8 cellular contexts compared by ENCODE assay signal in genomic region chr11:95790933-95791247, GRCh38. TPM values are rescaled to one million over a fixed set of nuclear protein-coding genes. Genes with fewer than 3 reads are reported as not detected.
DNase-seq lines count a peak whose midpoint lies in the region; ATAC-seq and TF ChIP-seq lines count a peak whose summit lies in the region.

No MANE protein-coding gene starts in this region.

- H3K9me3 ChIP-seq in CD8-positive, alpha-beta T cell (ENCODE audit: low read length): no peaks in the 10 kb centered on the region
- no peaks in the 10 kb centered on the region for H3K9me3 ChIP-seq in right lobe of liver

- DNase-seq in CD8-positive, alpha-beta T cell: peak; percentile 31 to 65 (median 52)
- DNase-seq in H7 (peak; percentile 33), NCI-H2227 (lab: John Stamatoyannopoulos, UW; ENCODE audit: unreplicated experiment) (peak; percentile 82), dorsolateral prefrontal cortex (peak in 9 of 10 donors; percentile 47 to 67 (median 56)), right lobe of liver (peak; percentile 82 to 96 (median 93)), NCI-H1694 treated with DMSO at 0.1 percent for 48 hours (lab: John Stamatoyannopoulos, UW) (no peak)
- peak; percentile 34 to 35 for DNase-seq in activated CD4-positive, alpha-beta T cell treated with anti-CD3 and anti-CD28 coated beads for 4 hours
- peak; percentile 36 to 55 for DNase-seq in stimulated activated CD4-positive, alpha-beta T cell treated with anti-CD3 and anti-CD28 coated beads, Interleukin-4, amount 100 ng/mL, for 48 hours (ENCODE audit: low read depth in 2 of 2)

- H3K4me3 Mint-ChIP-seq in CD8-positive, alpha-beta T cell: peak overlapping the region; percentile 99

- peaks cover 40% of the 10 kb centered on the region for H3K36me3 Mint-ChIP-seq in CD8-positive, alpha-beta T cell

- POLR2A ChIA-PET in CD8-positive, alpha-beta T cell (lab: Charles Lee): interaction anchor here (0.6 to 4.7 kb wide), 11 partner anchors 9 to 1663 kb away, joined by 3 to 58 read pairs (median 5); partner anchors contain the start of genes CCDC82, ENDOD1, JRKL and MAML2

- TF ChIP-seq CTCF in CD8-positive, alpha-beta T cell (IDR thresholded peaks at IDR 0.05): no peak
- TF ChIP-seq CTCF in dorsolateral prefrontal cortex (IDR thresholded peaks at IDR 0.05 in 54 of 56, conservative IDR thresholded peaks at IDR 0.05 in 2 of 56; ENCODE audit: low read depth in 1 of 56, partially characterized antibody in 56 of 56) (no peak), right lobe of liver (IDR thresholded peaks at IDR 0.05) (no peak)

- TF ChIP-seq POLR2A in right lobe of liver (IDR thresholded peaks at IDR 0.05): peak; percentile 88

- peak overlapping the region; percentile 81 for H3K4me3 ChIP-seq in CD8-positive, alpha-beta T cell (ENCODE audit: low read depth, low read length)
- H3K4me3 ChIP-seq in H7 (ENCODE audit: insufficient read depth, low read depth, low read length) (peak overlapping the region; percentile 70), dorsolateral prefrontal cortex (peak overlapping the region; percentile 66 to 100 (median 94)), right lobe of liver (peak overlapping the region; percentile 82 to 90 (median 89))

- H3K4me1 ChIP-seq in CD8-positive, alpha-beta T cell (ENCODE audit: insufficient read depth, low read length): peaks cover 29% of the 10 kb centered on the region
- H3K4me1 ChIP-seq in right lobe of liver: peaks cover 0 to 19% (median 7%) of the 10 kb centered on the region in 4 donors

- H3K9me3 Mint-ChIP-seq in CD8-positive, alpha-beta T cell: no peaks in the 10 kb centered on the region

- H3K27ac Mint-ChIP-seq in CD8-positive, alpha-beta T cell: peak overlapping the region; percentile 100

- no peaks in the 10 kb centered on the region for H3K27me3 ChIP-seq in CD8-positive, alpha-beta T cell (ENCODE audit: insufficient read depth, low read length)
- H3K27me3 ChIP-seq in H7 (ENCODE audit: control insufficient read depth, insufficient read depth, low read length) (no peaks in the 10 kb centered on the region), dorsolateral prefrontal cortex (no peaks in the 10 kb centered on the region), right lobe of liver (no peaks in the 10 kb centered on the region)

- intact Hi-C loops in CD8-positive, alpha-beta T cell (cut with DNase I, micrococcal nuclease): loop anchor here (1.0 to 5.0 kb wide), 7 partner anchors 552 to 1299 kb away; partner anchors contain the start of genes ANKRD49 (in 1 of the 2), CCDC82 (in 1 of the 2), CWC15 (in 1 of the 2) and JRKL (in 1 of the 2)
- intact Hi-C loops in dorsolateral prefrontal cortex (cut with DNase I) (loop anchor here (5.0 to 10.0 kb wide), 2 partner anchors 601 to 604 kb away; partner anchors contain the start of gene JRKL (in 2 of the 2)), right lobe of liver (cut with DNase I) (no loop called here)

- peaks cover 6% of the 10 kb centered on the region for H3K36me3 ChIP-seq in CD8-positive, alpha-beta T cell (ENCODE audit: insufficient read depth, low read length)
- peaks cover 2% of the 10 kb centered on the region for H3K36me3 ChIP-seq in H7 (replicated peaks; ENCODE audit: control insufficient read depth, insufficient read depth, low read length)
- H3K36me3 ChIP-seq in right lobe of liver: peaks cover 0 to 19% (median 9%) of the 10 kb centered on the region in 4 donors

- H3K27me3 Mint-ChIP-seq in CD8-positive, alpha-beta T cell (ENCODE audit: low read depth): no peaks in the 10 kb centered on the region

- ATAC-seq in CD8-positive, alpha-beta T cell: no peak
- peak; percentile 38 to 63 (median 56) for ATAC-seq in right lobe of liver

- CTCF ChIA-PET in CD8-positive, alpha-beta T cell (lab: Charles Lee): interaction anchor here (1.0 to 1.7 kb wide), 7 partner anchors 46 to 722 kb away, joined by 3 to 5 read pairs (median 3); partner anchors contain the start of gene MAML2

- WGBS in right lobe of liver (ENCODE audit: insufficient coverage, low coverage, low lambda C conversion rate, missing lambda C conversion rate): 0% methylated on average over 11 of the region's 16 CpGs

- peak overlapping the region; percentile 99 for H3K27ac ChIP-seq in CD8-positive, alpha-beta T cell (ENCODE audit: low read depth, low read length)
- H3K27ac ChIP-seq in dorsolateral prefrontal cortex (peak overlapping the region in 58 of 59 donors; percentile 67 to 99 (median 97)), right lobe of liver (peak overlapping the region; percentile 96 to 100 (median 99))

- H3K4me1 Mint-ChIP-seq in CD8-positive, alpha-beta T cell (ENCODE audit: low read depth): peaks cover 64% of the 10 kb centered on the region

RNA-seq across cellular contexts. Expression of gene CEP57, which starts 0.6 kb away (rescaled TPM):
- 10 to 100 TPM; 53.2 to 53.7 TPM for total RNA-seq in CD8-positive, alpha-beta T cell
- 55.2 and 94.9 TPM in 2 replicates for total RNA-seq in H7 (2014; rRNA removed; shearing (Covaris generic))
- total RNA-seq in dorsolateral prefrontal cortex (10 to 100 TPM; 25.0 to 49.2 (median 36.1) TPM), right lobe of liver (10 to 100 TPM; 25.5 to 46.2 (median 36.1) TPM)

RNA-seq across cellular contexts. Expression of gene FAM76B, which starts 1.3 kb away (rescaled TPM):
- total RNA-seq in CD8-positive, alpha-beta T cell: 10 to 100 TPM; 91.1 to 92.9 TPM
- total RNA-seq in H7 (2014; rRNA removed; shearing (Covaris generic)): 25.0 and 38.3 TPM in 2 replicates
- 10 to 100 TPM; 15.8 to 39.4 (median 24.9) TPM for total RNA-seq in dorsolateral prefrontal cortex
- total RNA-seq in right lobe of liver: 10 to 100 TPM; 12.9 to 28.1 (median 16.6) TPM

Comparison
In these comparisons a context has a peak if more than half of its experiments do, and no peak if none do; other contexts are left out.
1. intact Hi-C loops: an anchor here in CD8-positive, alpha-beta T cell (1.0 to 5.0 kb wide) and dorsolateral prefrontal cortex (5.0 to 10.0 kb wide); none called in right lobe of liver.